In the genomic region with DNA sequence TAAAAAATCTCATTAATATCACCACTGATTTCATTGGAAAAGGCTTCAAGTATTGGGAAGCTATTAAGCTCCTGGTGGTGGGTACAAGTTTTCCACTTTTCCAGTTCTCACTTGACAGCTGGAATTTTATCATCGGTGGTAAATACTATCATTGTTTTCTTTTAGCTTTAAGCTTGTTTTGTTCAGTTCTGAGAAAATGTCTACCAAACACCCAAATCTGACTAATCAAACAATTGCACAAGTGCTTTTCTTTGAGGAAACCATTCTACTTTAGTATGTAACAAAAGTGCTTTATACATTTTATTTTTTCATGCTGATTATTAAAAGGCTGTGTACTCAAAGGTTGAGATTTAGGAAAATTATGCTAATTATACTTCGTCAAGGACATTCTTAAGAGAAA, we compare ENCODE assay signal across 26 cellular contexts.
"Had no signal": no experiment of that assay in that cellular context is flagged by ENCODE, and none has a peak within 500 bp of the region (broad histone marks: within the 10 kb centered on the region; RNA-seq: fewer than 3 reads in every experiment).

No MANE protein-coding gene starts in this region.

- ATAC-seq: esophagus mucosa, gastrocnemius medialis, heart right ventricle, left cardiac atrium, left lung, left ventricle myocardium superior, lower lobe of right lung, mucosa of descending colon had no signal

- DNase-seq: dermis blood vessel endothelial cell; dorsolateral prefrontal cortex; effector CD4-positive, alpha-beta T cell; effector memory CD4-positive, alpha-beta T cell; erythroblast; esophagus squamous epithelium; foreskin fibroblast; foreskin melanocyte; gastrocnemius medialis; glutamatergic neuron; head of caudate nucleus; heart right ventricle; hippocampal formation; left cardiac atrium; left lung; left ventricle myocardium superior; lower lobe of right lung; mesenchymal stem cell; mucosa of descending colon had no signal

- FAIRE-seq: colon, endometrium, islet of Langerhans, keratinocyte had no signal

- H3K27ac ChIP-seq: coronary artery, dorsolateral prefrontal cortex, epithelial cell of prostate, esophagus squamous epithelium, gastrocnemius medialis, heart right ventricle, left lung, lower lobe of right lung had no signal

- H3K27me3 ChIP-seq: dorsolateral prefrontal cortex, esophagus squamous epithelium, gastrocnemius medialis, heart right ventricle, left lung had no signal

- H3K4me3 ChIP-seq: coronary artery, dorsolateral prefrontal cortex, esophagus squamous epithelium, gastrocnemius medialis, heart right ventricle, left lung, lower lobe of right lung, mucosa of descending colon had no signal

- H3K9me3 ChIP-seq: esophagus squamous epithelium, gastrocnemius medialis, heart right ventricle, left lung, lower lobe of right lung, mucosa of descending colon had no signal
